ENCODE assay signal across 9 cellular contexts in genomic region chrX:1593286-1594271, GRCh38. TPM values are rescaled to one million over a fixed set of nuclear protein-coding genes. Genes with fewer than 3 reads are reported as not detected.
DNase-seq lines count a peak whose midpoint lies in the region; ATAC-seq, FAIRE-seq and TF ChIP-seq lines count a peak whose summit lies in the region.
"Had no signal": no experiment of that assay in that cellular context is flagged by ENCODE, and none has a peak within 500 bp of the region (broad histone marks: within the 10 kb centered on the region; RNA-seq: fewer than 3 reads in every experiment).

No MANE protein-coding gene starts in this region.

- CTCF ChIA-PET in RWPE1 (lab: Yijun Ruan, JAX), result no interaction called here

- peak overlapping the region in 3 of 4 donors; percentile 66 to 72 (median 71) for H3K4me3 ChIP-seq in pancreas

- peak overlapping the region; percentile 75 for H3K27ac ChIP-seq in RWPE1
- peak overlapping the region; percentile 67 for H3K27ac ChIP-seq in epithelial cell of prostate
- no peak overlapping the region for H3K27ac ChIP-seq in pancreas

- no peaks in the 10 kb centered on the region for H3K27me3 ChIP-seq in pancreas

- FAIRE-seq in pancreas (lab: Jason Lieb, UNC), result no peak
- FAIRE-seq in RCC 7860 (lab: Jason Lieb, UNC), result no peak

- POLR2A ChIA-PET in RWPE1 (lab: Yijun Ruan, JAX; ENCODE audit: low non-redundant PET), result no interaction called here

- ATAC-seq in pancreas (no peak), HG03095 (IDR thresholded peaks at IDR 0.05; ENCODE audit: unreplicated experiment) (no peak), GM18867 (IDR thresholded peaks at IDR 0.05; ENCODE audit: unreplicated experiment) (no peak)

- H3K4me1 ChIP-seq in pancreas, result no peaks in the 10 kb centered on the region

- H3K36me3 ChIP-seq in pancreas, result peaks cover 7 to 40% (median 30%) of the 10 kb centered on the region in 3 donors

- TF ChIP-seq CTCF in RWPE1 (conservative IDR thresholded peaks at IDR 0.05; ENCODE audit: low read depth), result no peak
- no peak for TF ChIP-seq CTCF in pancreas (IDR thresholded peaks at IDR 0.05)

- no peaks in the 10 kb centered on the region for H3K9me3 ChIP-seq in pancreas

- DNase-seq in ELF-1 (ENCODE audit: low read depth, low spot score), result peak; percentile 1
- DNase-seq in RWPE1 (ENCODE audit: low spot score), result no peak
- no peak for DNase-seq in epithelial cell of prostate (ENCODE audit: low read depth, low spot score)
- DNase-seq in pancreas, result peak in 2 of 6 donors; percentile 56 to 73
- DNase-seq in NCI-H1930 (lab: John Stamatoyannopoulos, UW), result no peak
- no peak for DNase-seq in RCC 7860 (ENCODE audit: low spot score)
- DNase-seq: NCI-H748 treated with DMSO at 0.1 percent for 48 hours had no signal

- intact Hi-C loops in pancreas (cut with DNase I), result no loop called here

- 76 to 79% methylated on average over 60 of the region's 60 CpGs for whole genome bisulfite sequencing in pancreas, 2 donors

RNA-seq across cellular contexts. Expression of gene AKAP17A, which starts 2.2 kb away (rescaled TPM):
- 10 to 100 TPM; 20.5 to 36.9 (median 25.3) TPM for total RNA-seq in pancreas
- 100 to 1,000 TPM in 1 of 2 donors, 10 to 100 TPM in 1; 85.3 to 106 TPM for polyA plus RNA-seq in pancreas

RNA-seq across cellular contexts. Expression of gene ASMT, which starts 21.3 kb away (rescaled TPM):
- total RNA-seq in pancreas, result under 1 TPM in 1 of 6 donors, not detected in 5; 0.22 TPM
- 1 to 10 TPM in 1 of 2 donors, under 1 TPM in 1; 0.38 to 1.2 TPM for polyA plus RNA-seq in pancreas

RNA-seq across cellular contexts. Expression of gene P2RY8, which starts 56.6 kb away (rescaled TPM):
- total RNA-seq in pancreas, result 1 to 10 TPM in 2 of 6 donors, under 1 TPM in 4; 0.42 to 1.4 (median 0.58) TPM
- polyA plus RNA-seq in pancreas, result under 1 TPM; 0.35 to 0.38 TPM

Comparison
In these comparisons a context has a peak if more than half of its experiments do, and no peak if none do; other contexts are left out.
1. H3K27ac ChIP-seq: peak in RWPE1 (single experiment) and epithelial cell of prostate (single experiment); none in pancreas (0 of 4).